In genomic region chr11:32081129-32081641, GRCh38 we compare ENCODE assay signal across 11 cellular contexts. TPM values are rescaled to one million over a fixed set of nuclear protein-coding genes. Genes with fewer than 3 reads are reported as not detected.
DNase-seq lines count a peak whose midpoint lies in the region; ATAC-seq and TF ChIP-seq lines count a peak whose summit lies in the region.
"Had no signal": no experiment of that assay in that cellular context is flagged by ENCODE, and none has a peak within 500 bp of the region (broad histone marks: within the 10 kb centered on the region; RNA-seq: fewer than 3 reads in every experiment).

No MANE protein-coding gene starts in this region.

- no peaks in the 10 kb centered on the region for H4K20me1 ChIP-seq in Loucy (ENCODE audit: insufficient read depth, low read length, poor library complexity, severe bottlenecking)

- no peaks in the 10 kb centered on the region for H3K4me1 Mint-ChIP-seq in activated naive CD8-positive, alpha-beta T cell treated with anti-CD3 and anti-CD28 coated beads for 36 hours
- H3K4me1 Mint-ChIP-seq: B cell had no signal

- no peaks in the 10 kb centered on the region for H3K9me3 Mint-ChIP-seq in activated naive CD8-positive, alpha-beta T cell treated with anti-CD3 and anti-CD28 coated beads for 36 hours
- H3K9me3 Mint-ChIP-seq: T-helper 2 cell treated with Interferon-gamma antibody and Interleukin-4, amounts not matched to agents 5 μg/mL and 100 μg/mL, for 36 hours had no signal

- DNase-seq in Right ventricle myocardium inferior (ENCODE audit: missing footprints) (no peak), right atrium auricular region (ENCODE audit: low spot score) (no peak), erythroblast (lab: John Stamatoyannopoulos, UW) (peak; percentile 22 to 29), upper lobe of right lung (no peak), amniotic stem cell (lab: John Stamatoyannopoulos, UW) (no peak)
- no peak for DNase-seq in activated CD4-positive, alpha-beta T cell treated with anti-CD3 and anti-CD28 coated beads for 4 hours
- DNase-seq in activated naive CD8-positive, alpha-beta T cell treated with anti-CD3 and anti-CD28 coated beads for 36 hours, result no peak
- DNase-seq: anterior cingulate cortex had no signal

- H3K4me3 Mint-ChIP-seq in activated naive CD8-positive, alpha-beta T cell treated with anti-CD3 and anti-CD28 coated beads for 36 hours, result no peak overlapping the region
- H3K4me3 Mint-ChIP-seq: B cell; T-helper 2 cell treated with Interferon-gamma antibody and Interleukin-4, amounts not matched to agents 5 μg/mL and 100 μg/mL, for 36 hours had no signal

- H3K27me3 ChIP-seq in right atrium auricular region (no peaks in the 10 kb centered on the region), Loucy (ENCODE audit: insufficient read depth, low read length, poor library complexity, severe bottlenecking) (no peaks in the 10 kb centered on the region), upper lobe of right lung (no peaks in the 10 kb centered on the region)

- H3F3A ChIP-seq in Loucy (ENCODE audit: low read depth), result no peaks in the 10 kb centered on the region

- H3K79me2 ChIP-seq in Loucy (ENCODE audit: insufficient read depth, low read length), result no peaks in the 10 kb centered on the region

- H3K27ac ChIP-seq in right atrium auricular region, result no peak overlapping the region
- no peak overlapping the region for H3K27ac ChIP-seq in upper lobe of right lung

- H3K36me3 ChIP-seq in right atrium auricular region (no peaks in the 10 kb centered on the region), Loucy (ENCODE audit: insufficient read depth, low read length) (no peaks in the 10 kb centered on the region), upper lobe of right lung (no peaks in the 10 kb centered on the region)

- peak; percentile 80 for ATAC-seq in Right ventricle myocardium inferior
- peak; percentile 13 for ATAC-seq in upper lobe of right lung

- no peak overlapping the region for H3K4me3 ChIP-seq in right atrium auricular region
- H3K4me3 ChIP-seq in Loucy (ENCODE audit: low read length, poor library complexity, severe bottlenecking), result no peak overlapping the region
- no peak overlapping the region for H3K4me3 ChIP-seq in upper lobe of right lung

- H3K4me1 ChIP-seq in right atrium auricular region (no peaks in the 10 kb centered on the region), Loucy (ENCODE audit: insufficient read depth, low read length, poor library complexity, severe bottlenecking) (peaks cover 3% of the 10 kb centered on the region), upper lobe of right lung (no peaks in the 10 kb centered on the region)

- TF ChIP-seq CTCF in right atrium auricular region (IDR thresholded peaks at IDR 0.05), result no peak
- no peak for TF ChIP-seq CTCF in Loucy (conservative IDR thresholded peaks at IDR 0.05; ENCODE audit: low read length)
- no peak for TF ChIP-seq CTCF in upper lobe of right lung (IDR thresholded peaks at IDR 0.05)

- no peaks in the 10 kb centered on the region for H3K9me2 ChIP-seq in Loucy (replicated peaks; ENCODE audit: low read depth, low read length)

- H2AFZ ChIP-seq in Loucy (ENCODE audit: low read length), result peak overlapping the region; percentile 77

- no peaks in the 10 kb centered on the region for H3K36me3 Mint-ChIP-seq in activated naive CD8-positive, alpha-beta T cell treated with anti-CD3 and anti-CD28 coated beads for 36 hours

- peaks cover 3% of the 10 kb centered on the region for H3K27me3 Mint-ChIP-seq in activated naive CD8-positive, alpha-beta T cell treated with anti-CD3 and anti-CD28 coated beads for 36 hours

- no peak overlapping the region for H3K27ac Mint-ChIP-seq in activated naive CD8-positive, alpha-beta T cell treated with anti-CD3 and anti-CD28 coated beads for 36 hours
- H3K27ac Mint-ChIP-seq: B cell; T-helper 2 cell treated with Interferon-gamma antibody and Interleukin-4, amounts not matched to agents 5 μg/mL and 100 μg/mL, for 36 hours had no signal

- intact Hi-C loops in Right ventricle myocardium inferior (cut with DNase I) (no loop called here), upper lobe of right lung (cut with DNase I) (no loop called here)

- TF ChIP-seq POLR2A in erythroblast (IDR thresholded peaks at IDR 0.05; ENCODE audit: low read length), result no peak

- no peak overlapping the region for H3K9ac ChIP-seq in Loucy (ENCODE audit: low read depth, low read length, poor library complexity, severe bottlenecking)

- H3K9me3 ChIP-seq in right atrium auricular region, result no peaks in the 10 kb centered on the region
- H3K9me3 ChIP-seq in Loucy (ENCODE audit: insufficient read depth, low read depth, low read length), result no peaks in the 10 kb centered on the region
- no peaks in the 10 kb centered on the region for H3K9me3 ChIP-seq in upper lobe of right lung

- H3K4me2 ChIP-seq in Loucy (ENCODE audit: low read depth, low read length, poor library complexity, severe bottlenecking), result no peak overlapping the region

RNA-seq across cellular contexts. Expression of gene RCN1, which starts 9.7 kb away (rescaled TPM):
- total RNA-seq in Right ventricle myocardium inferior (32.0 TPM), right atrium auricular region (10 to 100 TPM; 27.7 to 29.7 TPM), upper lobe of right lung (86.8 TPM)
- 10 to 100 TPM; 35.4 to 36.3 TPM for total RNA-seq in activated naive CD8-positive, alpha-beta T cell treated with anti-CD3 and anti-CD28 coated beads for 36 hours

Comparison
In these comparisons a context has a peak if more than half of its experiments do, and no peak if none do; other contexts are left out.
1. DNase-seq: peak in erythroblast (2 of 2); none in Right ventricle myocardium inferior (single experiment), right atrium auricular region (single experiment), upper lobe of right lung (single experiment), amniotic stem cell (single experiment), activated CD4-positive, alpha-beta T cell treated with anti-CD3 and anti-CD28 coated beads for 4 hours (0 of 2) and activated naive CD8-positive, alpha-beta T cell treated with anti-CD3 and anti-CD28 coated beads for 36 hours (single experiment).